ENCODE assay signal across 8 cellular contexts in genomic region chr20:1965520-1966278, GRCh38. TPM values are rescaled to one million over a fixed set of nuclear protein-coding genes. Genes with fewer than 3 reads are reported as not detected.
DNase-seq lines count a peak whose midpoint lies in the region; ATAC-seq, FAIRE-seq and TF ChIP-seq lines count a peak whose summit lies in the region.

No MANE protein-coding gene starts in this region.

- in situ Hi-C loops in K562 (cut with MboI) = loop anchor here (5.0 kb wide), 1 partner anchor 207 kb away; no protein-coding TSS in a partner anchor

- peak overlapping the region; percentile 18; the same call in 1 of the 2 replicates for H2AFZ ChIP-seq in K562 (ENCODE audit: low read depth, low read length)

- no TSS peak for BruUV-seq in A673 (replicated peaks; lab: Mats Ljungman, UMichigan)
- BruUV-seq in K562 (replicated peaks; lab: Mats Ljungman, UMichigan) = no TSS peak

- CTCF ChIA-PET in A673 (lab: Charles Lee) (interaction anchor here (0.6 to 1.0 kb wide), 4 partner anchors 10 to 490 kb away, joined by 3 to 6 read pairs (median 3); no protein-coding TSS in a partner anchor), K562 (lab: Yijun Ruan, JAX; ENCODE audit: low intra/inter-chr PET ratio) (interaction anchor here (0.6 to 1.3 kb wide), 4 partner anchors 207 to 487 kb away, joined by 3 to 6 read pairs (median 4); no protein-coding TSS in a partner anchor)

- no peaks in the 10 kb centered on the region for H3K9me1 ChIP-seq in K562 (ENCODE audit: control insufficient read depth, insufficient read depth, low read length)

- H3K9me3 ChIP-seq in A673 (ENCODE audit: low read depth, low read length, poor library complexity, severe bottlenecking) = no peaks in the 10 kb centered on the region
- no peaks in the 10 kb centered on the region for H3K9me3 ChIP-seq in K562 (replicated peaks; ENCODE audit: control insufficient read depth, insufficient read depth, low read depth, low read length)
- no peaks in the 10 kb centered on the region for H3K9me3 ChIP-seq in iPS-15b (ENCODE audit: control insufficient read depth, insufficient read depth, low read length)
- H3K9me3 ChIP-seq in small intestine (ENCODE audit: control insufficient read depth, low read depth) = no peaks in the 10 kb centered on the region

- TF ChIP-seq CTCF in A673 (conservative IDR thresholded peaks at IDR 0.05; ENCODE audit: low read depth, low read length) = peak; percentile 99
- TF ChIP-seq CTCF in K562 (IDR thresholded peaks at IDR 0.05 in 2 of 3, conservative IDR thresholded peaks at IDR 0.05 in 1 of 3; ENCODE audit: insufficient read depth in 2 of 3, low read depth in 1 of 3, low read length in 3 of 3) = peak; percentile 78 to 92 (median 80)

- FAIRE-seq in K562 (lab: Jason Lieb, UNC) = peak; percentile 58
- FAIRE-seq in small intestine (lab: Jason Lieb, UNC) = no peak

- H3K27ac ChIP-seq in A673 (ENCODE audit: low read depth, low read length, poor library complexity, severe bottlenecking) (peak overlapping the region; percentile 42), K562 (ENCODE audit: extremely low read depth, low read depth, low read length) (no peak overlapping the region), small intestine (ENCODE audit: low read depth in 1 of 2, low read length in 1 of 2) (no peak overlapping the region)

- TF ChIP-seq POLR2A in K562 (conservative IDR thresholded peaks at IDR 0.05) = no peak

- H3K9ac ChIP-seq in K562 (ENCODE audit: insufficient read depth in 1 of 2, low read depth in 2 of 2, low read length in 2 of 2) (no peak overlapping the region), iPS-15b (ENCODE audit: low read depth, low read length) (peak overlapping the region; percentile 19)

- H4K20me1 ChIP-seq in K562 (replicated peaks; ENCODE audit: control insufficient read depth, insufficient read depth, low read length) = no peaks in the 10 kb centered on the region

- no peak overlapping the region for H3K4me2 ChIP-seq in K562 (ENCODE audit: insufficient read depth, low read length)

- H3K36me3 ChIP-seq in A673 (ENCODE audit: insufficient read depth, low read length, poor library complexity, severe bottlenecking) (no peaks in the 10 kb centered on the region), K562 (ENCODE audit: control insufficient read depth, insufficient read depth, low read length) (no peaks in the 10 kb centered on the region), iPS-15b (ENCODE audit: control insufficient read depth, insufficient read depth, low read length) (no peaks in the 10 kb centered on the region), small intestine (ENCODE audit: control insufficient read depth in 2 of 2, insufficient read depth in 2 of 2, low read length in 2 of 2) (no peaks in the 10 kb centered on the region)

- intact Hi-C loops in A673 (cut with micrococcal nuclease; ENCODE audit: unreplicated experiment) = loop anchor here (1.0 to 10.0 kb wide), 3 partner anchors 137 to 489 kb away; partner anchors contain the start of gene STK35
- intact Hi-C loops in K562 (cut with micrococcal nuclease) = loop anchor here (1.0 to 5.0 kb wide), 2 partner anchors 207 to 487 kb away; no protein-coding TSS in a partner anchor

- TF ChIP-seq EP300 in K562 (IDR thresholded peaks at IDR 0.05; ENCODE audit: low read length) = no peak

- no peak overlapping the region for H3K4me3 ChIP-seq in A673 (ENCODE audit: low read depth, low read length, poor library complexity, severe bottlenecking)
- H3K4me3 ChIP-seq in K562 = no peak overlapping the region
- H3K4me3 ChIP-seq in iPS-15b (ENCODE audit: low read depth, low read length) = peak overlapping the region; percentile 57
- no peak overlapping the region for H3K4me3 ChIP-seq in small intestine (ENCODE audit: low read depth in 1 of 2, low read length in 2 of 2)

- peak; percentile 90 for DNase-seq in A673 (ENCODE audit: low spot score)
- DNase-seq in GM19238 (ENCODE audit: insufficient read length, low spot score) = peak; percentile 57
- peak; percentile 70 for DNase-seq in NCI-H146 (lab: John Stamatoyannopoulos, UW)
- DNase-seq in UCSD-AML1 (lab: John Stamatoyannopoulos, UW; ENCODE audit: unreplicated experiment) = peak; percentile 75
- peak; percentile 69 to 80 (median 78) for DNase-seq in K562 (ENCODE audit: extremely low read depth in 1 of 4, low spot score in 3 of 4)
- DNase-seq in small intestine = peak; percentile 55

- H3K27me3 ChIP-seq in A673 (replicated peaks; ENCODE audit: insufficient read depth, low read depth, low read length, poor library complexity) (no peaks in the 10 kb centered on the region), K562 (ENCODE audit: control insufficient read depth in 2 of 2, insufficient read depth in 2 of 2, low read length in 2 of 2) (no peaks in the 10 kb centered on the region; a peak in 2 of 5 replicates), iPS-15b (ENCODE audit: control insufficient read depth, insufficient read depth, low read length) (peaks cover 6% of the 10 kb centered on the region), small intestine (ENCODE audit: control insufficient read depth in 2 of 2, insufficient read depth in 2 of 2, low read length in 2 of 2) (peaks cover 0 to 2% of the 10 kb centered on the region in 2 donors)

- POLR2A ChIA-PET in A673 (lab: Charles Lee; ENCODE audit: low non-redundant PET) = no interaction called here
- POLR2A ChIA-PET in K562 (lab: Yijun Ruan, JAX) = interaction anchor here (0.6 to 0.7 kb wide), 2 partner anchors 46 to 171 kb away, joined by 3 read pairs; no protein-coding TSS in a partner anchor

- WGBS in K562 (ENCODE audit: insufficient coverage, low coverage, missing lambda C conversion rate) = 4% methylated on average over 14 of the region's 27 CpGs
- WGBS in small intestine, 3 donors = 4 to 5% (median 4%) methylated on average over 20 to 27 of the region's 27 CpGs

- peak; percentile 61 to 84 for TF ChIP-seq RAD21 in K562 (CRISPR knock-in tag; conservative IDR thresholded peaks at IDR 0.05 in 1 of 2, IDR thresholded peaks at IDR 0.05 in 1 of 2)

- H3K4me1 ChIP-seq in A673 (ENCODE audit: insufficient read depth, low read length, poor library complexity, severe bottlenecking) (peaks cover 24% of the 10 kb centered on the region), K562 (replicated peaks in 1 of 2; ENCODE audit: control insufficient read depth in 2 of 2, insufficient read depth in 2 of 2, low read length in 2 of 2) (peaks cover 0 to 3% of the 10 kb centered on the region in 2 experiments; a peak in 1 of 5 replicates), iPS-15b (ENCODE audit: control insufficient read depth, insufficient read depth, low read length) (peaks cover 4% of the 10 kb centered on the region), small intestine (ENCODE audit: control insufficient read depth in 2 of 2, insufficient read depth in 1 of 2, low read depth in 1 of 2, low read length in 1 of 2) (no peaks in the 10 kb centered on the region)

- peak; percentile 92 for ATAC-seq in K562
- no peak for ATAC-seq in HG02884 (IDR thresholded peaks at IDR 0.05; ENCODE audit: unreplicated experiment)

- H3K79me2 ChIP-seq in K562 (ENCODE audit: control insufficient read depth, insufficient read depth, low read length) = no peaks in the 10 kb centered on the region

TF ChIP-seq in K562, 482 proteins besides CTCF, POLR2A, EP300 and RAD21 (continues in another document):
- TF ChIP-seq MAFF (IDR thresholded peaks at IDR 0.05; ENCODE audit: low read length) (no peak), THRAP3 (IDR thresholded peaks at IDR 0.05; ENCODE audit: borderline replicate concordance) (no peak), YBX1 (IDR thresholded peaks at IDR 0.05) (no peak), CTCFL (IDR thresholded peaks at IDR 0.05; ENCODE audit: borderline replicate concordance, insufficient read depth, low read depth, low read length, poor library complexity, severe bottlenecking) (peak; percentile 21), ZNF324 (CRISPR knock-in tag; IDR thresholded peaks at IDR 0.05) (no peak), MYC (IDR thresholded peaks at IDR 0.05; ENCODE audit: low read depth, low read length) (peak; percentile 76), MYC (CRISPR knock-in tag; IDR thresholded peaks at IDR 0.05; ENCODE audit: borderline replicate concordance, low read depth) (no peak), L3MBTL2 (IDR thresholded peaks at IDR 0.05) (0 out of 2 replicates have a peak, but pooled peaks have one; percentile 22), ARID2 (IDR thresholded peaks at IDR 0.05) (no peak), PPARD (CRISPR knock-in tag; IDR thresholded peaks at IDR 0.05) (no peak)

RNA-seq across cellular contexts. Expression of gene PDYN, which starts 28.2 kb away (rescaled TPM):
- total RNA-seq in A673 (2021) (not detected in 2 replicates), K562 (2014; rRNA removed) (not detected in 2 replicates), K562 (2014; rRNA removed; fragmentation: Illumina TruSeq; extraction: Trizol) (not detected in 2 replicates), K562 (2015; rRNA removed; fragmentation: Illumina TruSeq; extraction: Trizol) (not detected in 2 replicates), K562 (2021) (not detected in 2 replicates)
- total RNA-seq in K562 (2011; cell fraction: chromatin; rRNA removed; ENCODE audit: low replicate concordance) = not detected in 2 replicates
- total RNA-seq in K562 (2011; cell fraction: nucleolus; rRNA removed) = not detected in 2 replicates
- total RNA-seq in K562 (2011; cell fraction: nucleoplasm; rRNA removed) = not detected in 2 replicates
- polyA plus RNA-seq in K562 (2011; rRNA removed) (not detected in 2 replicates), K562 (2014; fragmentation: Illumina TruSeq; extraction: Trizol) (not detected in 2 replicates), K562 (2014; fragmentation: Nextera tagmentation; extraction: Ambion mirVana) (not detected), K562 (2014; rRNA removed) (not detected in 2 replicates), small intestine (under 1 TPM in 1 of 3 donors, not detected in 2; 0.01 TPM)
- polyA plus RNA-seq in K562 (2011; cell fraction: cytosol; rRNA removed) = not detected in 2 replicates
- polyA plus RNA-seq in K562 (2011; cell fraction: nucleus; rRNA removed) = not detected in 2 replicates
- not detected in 2 replicates for polyA plus RNA-seq in K562 (2012)
- polyA minus RNA-seq in K562 (2011; rRNA and poly(A)+ RNA removed) = not detected in 2 replicates
- not detected in 2 replicates for polyA minus RNA-seq in K562 (2011; cell fraction: cytosol; rRNA and poly(A)+ RNA removed)
- polyA minus RNA-seq in K562 (2011; cell fraction: nucleus; rRNA and poly(A)+ RNA removed) = not detected in 2 replicates
